In genomic region chr1:180311011-180311730, GRCh38 we compare ENCODE assay signal across 18 cellular contexts.
DNase-seq lines count a peak whose midpoint lies in the region; ATAC-seq, FAIRE-seq and TF ChIP-seq lines count a peak whose summit lies in the region.
"Had no signal": no experiment of that assay in that cellular context is flagged by ENCODE, and none has a peak within 500 bp of the region (broad histone marks: within the 10 kb centered on the region; RNA-seq: fewer than 3 reads in every experiment).

No MANE protein-coding gene starts in this region.

- no peaks in the 10 kb centered on the region for H3K9me3 Mint-ChIP-seq in GM23338

- H3K4me3 ChIP-seq in GM23338 (no peak overlapping the region), fibroblast of the aortic adventitia (ENCODE audit: low read depth, low read length) (no peak overlapping the region), Peyer's patch (no peak overlapping the region)
- H3K4me3 ChIP-seq: ascending aorta, colonic mucosa, transverse colon had no signal

- no peak for ATAC-seq in GM23338
- ATAC-seq: left cardiac atrium; stimulated activated naive B cell treated with anti-CD40 and anti-IgM and Interleukin-4, amounts not matched to agents 10 μg/mL and 1 μg/mL and 100 μg/mL, for 72 hours had no signal

- H3K27me3 ChIP-seq in GM23338 (ENCODE audit: insufficient read depth) (no peaks in the 10 kb centered on the region), Peyer's patch (no peaks in the 10 kb centered on the region)
- H3K27me3 ChIP-seq: ascending aorta, colonic mucosa, transverse colon had no signal

- H3K27me3 Mint-ChIP-seq in GM23338 (ENCODE audit: insufficient read depth, low read depth, poor library complexity) = no peaks in the 10 kb centered on the region
- H3K27me3 Mint-ChIP-seq: CD4-positive, alpha-beta T cell; stimulated activated naive B cell treated with anti-CD40 and anti-IgM and Interleukin-4, amounts not matched to agents 10 μg/mL and 1 μg/mL and 100 μg/mL, for 72 hours had no signal

- DNase-seq in GM23338 (ENCODE audit: low spot score) = no peak
- DNase-seq in RCC 7860 (ENCODE audit: low spot score) = peak; percentile 57
- peak; percentile 44 for DNase-seq in fibroblast of the aortic adventitia (ENCODE audit: low read depth)
- DNase-seq in Peyer's patch = no peak
- no peak for DNase-seq in NCI-H748 (lab: John Stamatoyannopoulos, UW; ENCODE audit: unreplicated experiment)
- DNase-seq in GM19238 (ENCODE audit: insufficient read length, low spot score) = no peak
- no peak for DNase-seq in HK-2 (ENCODE audit: unreplicated experiment)
- DNase-seq: CD4-positive, alpha-beta T cell; colonic mucosa; DND-41; left cardiac atrium; NCI-H1417; RPMI8226; stimulated activated naive B cell treated with anti-CD40 and anti-IgM and Interleukin-4, amounts not matched to agents 10 μg/mL and 1 μg/mL and 100 μg/mL, for 72 hours; transverse colon had no signal

- H3K4me2 ChIP-seq in GM23338 = no peak overlapping the region

- H3K4me3 Mint-ChIP-seq in GM23338 = no peak overlapping the region
- H3K4me3 Mint-ChIP-seq: CD4-positive, alpha-beta T cell; stimulated activated naive B cell treated with anti-CD40 and anti-IgM and Interleukin-4, amounts not matched to agents 10 μg/mL and 1 μg/mL and 100 μg/mL, for 72 hours had no signal

- no peak for TF ChIP-seq POLR2A in Peyer's patch (IDR thresholded peaks at IDR 0.05)

- no peaks in the 10 kb centered on the region; the same call in 1 of the 2 replicates for H4K20me1 ChIP-seq in GM23338 (replicated peaks; ENCODE audit: insufficient read depth)

- TF ChIP-seq CTCF in 22Rv1 (IDR thresholded peaks at IDR 0.05) (no peak), GM23338 (conservative IDR thresholded peaks at IDR 0.05; ENCODE audit: low read depth in 2 of 2) (no peak), fibroblast of the aortic adventitia (IDR thresholded peaks at IDR 0.05; ENCODE audit: insufficient read depth, low read length) (no peak), Peyer's patch (IDR thresholded peaks at IDR 0.05) (no peak)

- FAIRE-seq in RCC 7860 (lab: Jason Lieb, UNC) = no peak
- FAIRE-seq: GM19239 had no signal

- H3K36me3 ChIP-seq in GM23338 (ENCODE audit: insufficient read depth) (no peaks in the 10 kb centered on the region), Peyer's patch (no peaks in the 10 kb centered on the region)
- H3K36me3 ChIP-seq: ascending aorta, colonic mucosa, transverse colon had no signal

- no peaks in the 10 kb centered on the region for H3K9me2 ChIP-seq in GM23338 (ENCODE audit: insufficient read depth)

- H3K4me1 Mint-ChIP-seq in GM23338 = peaks cover 11% of the 10 kb centered on the region; the same call in 2 of the 3 replicates
- H3K4me1 Mint-ChIP-seq: stimulated activated naive B cell treated with anti-CD40 and anti-IgM and Interleukin-4, amounts not matched to agents 10 μg/mL and 1 μg/mL and 100 μg/mL, for 72 hours had no signal

- H3F3A ChIP-seq in GM23338 (replicated peaks; ENCODE audit: low read depth) = no peaks in the 10 kb centered on the region

- H3K79me2 ChIP-seq in GM23338 (replicated peaks; ENCODE audit: insufficient read depth) = no peaks in the 10 kb centered on the region

- H3K9me3 ChIP-seq in Peyer's patch = no peaks in the 10 kb centered on the region
- H3K9me3 ChIP-seq: ascending aorta, colonic mucosa, transverse colon had no signal

- H3K27ac ChIP-seq in 22Rv1 (peak overlapping the region; percentile 47), GM23338 (ENCODE audit: low read depth) (0 out of 2 replicates have a peak overlapping the region, but pooled peaks have one; percentile 12), Peyer's patch (no peak overlapping the region)
- H3K27ac ChIP-seq: ascending aorta, colonic mucosa, transverse colon had no signal

- no peak overlapping the region for H3K27ac Mint-ChIP-seq in GM23338
- H3K27ac Mint-ChIP-seq: CD4-positive, alpha-beta T cell; stimulated activated naive B cell treated with anti-CD40 and anti-IgM and Interleukin-4, amounts not matched to agents 10 μg/mL and 1 μg/mL and 100 μg/mL, for 72 hours had no signal

- H2AFZ ChIP-seq in GM23338 = no peak overlapping the region

- H3K36me3 Mint-ChIP-seq in GM23338 (ENCODE audit: low read depth) = no peaks in the 10 kb centered on the region; the same call in 2 of the 3 replicates

- H3K4me1 ChIP-seq in GM23338 (ENCODE audit: insufficient read depth) (peaks cover 14% of the 10 kb centered on the region), Peyer's patch (no peaks in the 10 kb centered on the region)
- H3K4me1 ChIP-seq: ascending aorta, colonic mucosa, transverse colon had no signal

TF ChIP-seq in GM23338, 12 proteins besides CTCF, POLR2A, EP300 and RAD21 (continues in another document):
- TF ChIP-seq POLR2AphosphoS5 (IDR thresholded peaks at IDR 0.05; ENCODE audit: low read depth) (no peak), EZH2phosphoT487 (IDR thresholded peaks at IDR 0.05; ENCODE audit: unreplicated experiment) (no peak), ZNF462 (CRISPR knock-in tag; IDR thresholded peaks at IDR 0.05) (no peak), ETS1 (IDR thresholded peaks at IDR 0.05) (no peak), STAT1 (IDR thresholded peaks at IDR 0.05; ENCODE audit: unreplicated experiment) (no peak), JUNB (IDR thresholded peaks at IDR 0.05; ENCODE audit: unreplicated experiment) (no peak), CREB1 (CRISPR knock-in tag; IDR thresholded peaks at IDR 0.05; ENCODE audit: low read depth) (no peak), ZNF114 (CRISPR knock-in tag; IDR thresholded peaks at IDR 0.05) (no peak), NANOG (IDR thresholded peaks at IDR 0.05; ENCODE audit: borderline replicate concordance) (no peak), EZH2 (IDR thresholded peaks at IDR 0.05; ENCODE audit: low read depth, unreplicated experiment) (no peak)

Comparison
In these comparisons a context has a peak if more than half of its experiments do, and no peak if none do; other contexts are left out.
1. H3K27ac ChIP-seq: peak in 22Rv1 (single experiment) and GM23338 (single experiment); none in Peyer's patch (0 of 4).
2. DNase-seq: peak in RCC 7860 (single experiment) and fibroblast of the aortic adventitia (single experiment); none in GM23338 (single experiment), Peyer's patch (0 of 3), NCI-H748 (single experiment), GM19238 (single experiment) and HK-2 (single experiment).